ENCODE assay signal across 28 cellular contexts in genomic region chr6:26497610-26498009, GRCh38. TPM values are rescaled to one million over a fixed set of nuclear protein-coding genes. Genes with fewer than 3 reads are reported as not detected.
A peak's percentile ranks its signal among the peaks of the same experiment; 100 is the strongest.
DNase-seq lines count a peak whose midpoint lies in the region; ATAC-seq and TF ChIP-seq lines count a peak whose summit lies in the region.
"Had no signal": no experiment of that assay in that cellular context is flagged by ENCODE, and none has a peak within 500 bp of the region (broad histone marks: within the 10 kb centered on the region; RNA-seq: fewer than 3 reads in every experiment).

No MANE protein-coding gene starts in this region.

- H3K4me1 ChIP-seq in Karpas-422 (ENCODE audit: low read length) = peaks cover 35% of the 10 kb centered on the region
- H3K4me1 ChIP-seq in Loucy (ENCODE audit: insufficient read depth, low read length, poor library complexity, severe bottlenecking) = peaks cover 24% of the 10 kb centered on the region
- peaks cover 18% of the 10 kb centered on the region for H3K4me1 ChIP-seq in OCI-LY3 (ENCODE audit: low read length)

- H3F3A ChIP-seq in Loucy (ENCODE audit: low read depth) = no peaks in the 10 kb centered on the region

- H3K9me2 ChIP-seq in Karpas-422 (replicated peaks; ENCODE audit: insufficient read depth, low read length) (no peaks in the 10 kb centered on the region), Loucy (replicated peaks; ENCODE audit: low read depth, low read length) (no peaks in the 10 kb centered on the region)

- H3K4me3 ChIP-seq in Karpas-422 (ENCODE audit: low read length) = no peak overlapping the region
- no peak overlapping the region for H3K4me3 ChIP-seq in Loucy (ENCODE audit: low read length, poor library complexity, severe bottlenecking)
- no peak overlapping the region for H3K4me3 ChIP-seq in OCI-LY3 (ENCODE audit: low read length)
- H3K4me3 ChIP-seq: BLaER1, GM12878 had no signal

- H3K4me2 ChIP-seq in Karpas-422 (ENCODE audit: low read depth, low read length, poor library complexity, severe bottlenecking) (no peak overlapping the region), Loucy (ENCODE audit: low read depth, low read length, poor library complexity, severe bottlenecking) (no peak overlapping the region), OCI-LY3 (ENCODE audit: low read length) (peak overlapping the region; percentile 31)
- H3K4me2 ChIP-seq: BLaER1 had no signal

- H3K79me2 ChIP-seq in Karpas-422 (ENCODE audit: low read length) (no peaks in the 10 kb centered on the region), Loucy (ENCODE audit: insufficient read depth, low read length) (no peaks in the 10 kb centered on the region), OCI-LY3 (ENCODE audit: low read length) (no peaks in the 10 kb centered on the region)

- no peaks in the 10 kb centered on the region for H3K9me3 ChIP-seq in Karpas-422 (ENCODE audit: low read length)
- no peaks in the 10 kb centered on the region for H3K9me3 ChIP-seq in Loucy (ENCODE audit: insufficient read depth, low read depth, low read length)
- H3K9me3 ChIP-seq in OCI-LY3 (ENCODE audit: insufficient read depth, low read length) = no peaks in the 10 kb centered on the region
- H3K9me3 ChIP-seq: BE2C, BLaER1 had no signal

- no peak overlapping the region for H3K27ac ChIP-seq in Karpas-422 (ENCODE audit: low read length)
- H3K27ac ChIP-seq in OCI-LY3 (ENCODE audit: low read length) = no peak overlapping the region
- H3K27ac ChIP-seq: BLaER1 had no signal

- H4K20me1 ChIP-seq in Karpas-422 (ENCODE audit: insufficient read depth, low read depth, low read length) (no peaks in the 10 kb centered on the region), Loucy (ENCODE audit: insufficient read depth, low read length, poor library complexity, severe bottlenecking) (no peaks in the 10 kb centered on the region), OCI-LY3 (ENCODE audit: insufficient read depth, low read length) (no peaks in the 10 kb centered on the region)
- H4K20me1 ChIP-seq: BLaER1 had no signal

- TF ChIP-seq CTCF in Loucy (conservative IDR thresholded peaks at IDR 0.05; ENCODE audit: low read length) (no peak), OCI-LY3 (IDR thresholded peaks at IDR 0.05; ENCODE audit: low read depth, low read length) (no peak)

- no peak for ATAC-seq in HG02840 (IDR thresholded peaks at IDR 0.05; ENCODE audit: low FRiP score, unreplicated experiment)
- ATAC-seq: GM12878 had no signal

- H3K27me3 ChIP-seq in Karpas-422 (ENCODE audit: low read length) (no peaks in the 10 kb centered on the region), Loucy (ENCODE audit: insufficient read depth, low read length, poor library complexity, severe bottlenecking) (no peaks in the 10 kb centered on the region), OCI-LY3 (ENCODE audit: low read depth, low read length) (no peaks in the 10 kb centered on the region)
- H3K27me3 ChIP-seq: BLaER1 had no signal

- H3K9ac ChIP-seq in Karpas-422 (ENCODE audit: low read length) (no peak overlapping the region), Loucy (ENCODE audit: low read depth, low read length, poor library complexity, severe bottlenecking) (no peak overlapping the region), OCI-LY3 (ENCODE audit: low read length) (no peak overlapping the region)
- H3K9ac ChIP-seq: BLaER1 had no signal

- DNase-seq in Karpas-422 (no peak), OCI-M1 (lab: John Stamatoyannopoulos, UW) (peak; percentile 34), Kasumi-1 (lab: John Stamatoyannopoulos, UW) (no peak), NCI-H446 treated with DMSO at 0.1 percent for 48 hours (lab: John Stamatoyannopoulos, UW) (no peak)
- no peak for DNase-seq in stimulated activated CD4-positive, alpha-beta T cell treated with anti-CD3 and anti-CD28 coated beads, Interleukin-2, amount 100 ng/mL, for 48 hours
- DNase-seq: 8988T; ACHN; BE2C; C1 segment of cervical spinal cord; CD4-positive, alpha-beta memory T cell; CD4-positive, CD25-positive, alpha-beta regulatory T cell; CD8-positive, alpha-beta memory T cell; COR-L47; DMS 273 treated with DMSO at 0.1 percent for 48 hours; DMS153; DMS53; DMS79; DND-41; EL; GDM1 had no signal

- H3K36me3 ChIP-seq in Karpas-422 (ENCODE audit: insufficient read depth, low read length) (no peaks in the 10 kb centered on the region), Loucy (ENCODE audit: insufficient read depth, low read length) (no peaks in the 10 kb centered on the region), OCI-LY3 (replicated peaks; ENCODE audit: low read depth, low read length) (no peaks in the 10 kb centered on the region)
- H3K36me3 ChIP-seq: BE2C, BLaER1 had no signal

- peak overlapping the region; percentile 88; the same call in 1 of the 2 replicates for H2AFZ ChIP-seq in Karpas-422 (ENCODE audit: low read length)
- H2AFZ ChIP-seq in Loucy (ENCODE audit: low read length) = peak overlapping the region; percentile 20; the same call in 1 of the 2 replicates
- H2AFZ ChIP-seq in OCI-LY3 (ENCODE audit: low read depth, low read length) = no peak overlapping the region

RNA-seq across cellular contexts. Expression of gene BTN1A1, which starts 2.5 kb away (rescaled TPM):
- 0.22 TPM in 1 of 2 replicates, not detected in the other for total RNA-seq in Karpas-422 (2014; rRNA removed; shearing (Covaris generic); ENCODE audit: low replicate concordance)
- total RNA-seq: A673; CD4-positive, alpha-beta memory T cell; CD4-positive, CD25-positive, alpha-beta regulatory T cell; Daoy; G401 had no signal

RNA-seq across cellular contexts. Expression of gene BTN2A1, which starts 39.9 kb away (rescaled TPM):
- 6.4 and 12.6 TPM in 2 replicates for total RNA-seq in Karpas-422 (2014; rRNA removed; shearing (Covaris generic); ENCODE audit: low replicate concordance)

RNA-seq across cellular contexts. Expression of gene HMGN4, which starts 40.6 kb away (rescaled TPM):
- 57.3 and 103 TPM in 2 replicates for total RNA-seq in Karpas-422 (2014; rRNA removed; shearing (Covaris generic); ENCODE audit: low replicate concordance)

RNA-seq across cellular contexts. Expression of gene BTN3A3, which starts 57.3 kb away (rescaled TPM):
- 15.2 and 24.1 TPM in 2 replicates for total RNA-seq in Karpas-422 (2014; rRNA removed; shearing (Covaris generic); ENCODE audit: low replicate concordance)
